In the genomic region with DNA sequence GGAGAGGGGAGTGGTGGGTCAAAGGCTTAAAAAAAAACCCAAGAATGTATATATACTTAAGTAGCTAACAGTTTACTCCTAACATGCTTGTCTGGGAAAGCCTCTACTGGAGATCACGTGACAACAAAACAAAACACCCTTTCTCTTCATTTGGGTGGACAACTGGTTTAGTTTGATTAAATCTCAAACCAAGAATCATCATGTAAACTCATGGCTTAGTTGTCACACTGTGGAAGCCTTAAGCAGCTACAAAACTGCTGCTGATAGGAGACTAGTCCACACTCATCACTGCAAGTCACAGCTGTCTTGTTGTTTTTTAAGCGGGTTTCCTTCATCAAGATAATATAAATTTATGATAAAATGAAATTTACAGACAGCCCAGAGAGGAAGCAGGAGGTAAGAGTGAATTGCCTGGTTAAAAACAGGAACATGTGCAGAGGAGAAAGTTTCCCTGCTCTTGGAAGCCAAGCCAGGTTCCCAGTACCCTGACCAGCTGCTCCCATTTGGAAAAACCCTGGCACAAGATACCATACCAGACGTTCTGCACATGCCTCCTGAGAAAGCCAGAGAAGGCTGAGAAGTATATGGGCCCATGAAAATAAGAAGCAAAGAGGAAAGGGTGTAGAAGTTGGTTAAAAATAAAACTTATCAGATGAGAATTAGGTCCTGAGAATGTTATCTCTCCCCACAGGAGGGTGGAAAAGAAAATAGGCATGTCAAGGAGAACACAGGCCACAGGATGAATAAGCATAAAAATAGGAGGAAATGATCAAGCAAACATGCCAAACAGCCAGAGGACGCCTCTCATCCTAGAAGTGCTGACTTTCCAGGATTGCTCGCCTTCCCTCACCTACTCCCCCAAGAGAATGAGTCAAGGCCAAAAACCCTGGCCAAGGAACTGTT, we compare ENCODE assay signal across 15 cellular contexts. TPM values are rescaled to one million over a fixed set of nuclear protein-coding genes. Genes with fewer than 3 reads are reported as not detected.
DNase-seq lines count a peak whose midpoint lies in the region; ATAC-seq and TF ChIP-seq lines count a peak whose summit lies in the region.
"Had no signal": no experiment of that assay in that cellular context is flagged by ENCODE, and none has a peak within 500 bp of the region (broad histone marks: within the 10 kb centered on the region; RNA-seq: fewer than 3 reads in every experiment).

No MANE protein-coding gene starts in this region.

- no peak overlapping the region for H3K27ac Mint-ChIP-seq in CD8-positive, alpha-beta T cell
- H3K27ac Mint-ChIP-seq: activated B cell treated with CpG ODN at 0.5 μM for 24 hours had no signal

- POLR2A ChIA-PET in RWPE1 (lab: Yijun Ruan, JAX; ENCODE audit: low non-redundant PET), result no interaction called here
- POLR2A ChIA-PET in CD8-positive, alpha-beta T cell (lab: Charles Lee), result no interaction called here

- H3K27me3 Mint-ChIP-seq in CD8-positive, alpha-beta T cell (ENCODE audit: low read depth), result no peaks in the 10 kb centered on the region
- H3K27me3 Mint-ChIP-seq: activated B cell treated with CpG ODN at 0.5 μM for 24 hours had no signal

- H3K9me3 Mint-ChIP-seq in CD8-positive, alpha-beta T cell, result no peaks in the 10 kb centered on the region
- H3K9me3 Mint-ChIP-seq: activated B cell treated with CpG ODN at 0.5 μM for 24 hours had no signal

- no peaks in the 10 kb centered on the region for H3K4me1 Mint-ChIP-seq in CD8-positive, alpha-beta T cell (ENCODE audit: low read depth)
- H3K4me1 Mint-ChIP-seq: activated B cell treated with CpG ODN at 0.5 μM for 24 hours had no signal

- H3K4me3 Mint-ChIP-seq in CD8-positive, alpha-beta T cell, result no peak overlapping the region
- H3K4me3 Mint-ChIP-seq: activated B cell treated with CpG ODN at 0.5 μM for 24 hours had no signal

- peak; percentile 77 for DNase-seq in Daoy (ENCODE audit: low read depth)
- peak; percentile 12 for DNase-seq in RWPE1 (ENCODE audit: low spot score)
- no peak for DNase-seq in omental fat pad (ENCODE audit: low spot score)
- no peak for DNase-seq in CD8-positive, alpha-beta T cell
- DNase-seq in T1000 (lab: John Stamatoyannopoulos, UW), result no peak
- DNase-seq: activated B cell treated with CpG ODN at 0.5 μM for 24 hours; amniotic stem cell; Caco-2; IMR-90; NK-92 treated with Interleukin-12 subunit alpha and Interleukin-12 subunit beta, amount 100 ng/mL, for 24 hours; occipital lobe had no signal

- no peaks in the 10 kb centered on the region for H3K27me3 ChIP-seq in CD8-positive, alpha-beta T cell (ENCODE audit: insufficient read depth, low read length)

- no peaks in the 10 kb centered on the region for H3K36me3 Mint-ChIP-seq in CD8-positive, alpha-beta T cell

- no peaks in the 10 kb centered on the region for H3K36me3 ChIP-seq in CD8-positive, alpha-beta T cell (ENCODE audit: insufficient read depth, low read length)

- no peak overlapping the region for H3K27ac ChIP-seq in RWPE1
- H3K27ac ChIP-seq in CD8-positive, alpha-beta T cell (ENCODE audit: low read depth, low read length), result no peak overlapping the region

- no peaks in the 10 kb centered on the region for H3K9me3 ChIP-seq in CD8-positive, alpha-beta T cell (ENCODE audit: low read length)
- H3K9me3 ChIP-seq: Caco-2, HAP-1 had no signal

- TF ChIP-seq CTCF in RWPE1 (conservative IDR thresholded peaks at IDR 0.05; ENCODE audit: low read depth) (no peak), omental fat pad (IDR thresholded peaks at IDR 0.05) (no peak)
- no peak for TF ChIP-seq CTCF in CD8-positive, alpha-beta T cell (IDR thresholded peaks at IDR 0.05)

- intact Hi-C loops in CD8-positive, alpha-beta T cell (cut with DNase I, micrococcal nuclease), result no loop called here

- H3K4me3 ChIP-seq in CD8-positive, alpha-beta T cell (ENCODE audit: low read depth, low read length), result no peak overlapping the region
- H3K4me3 ChIP-seq: HAP-1 had no signal

- H3K4me1 ChIP-seq in CD8-positive, alpha-beta T cell (ENCODE audit: insufficient read depth, low read length), result no peaks in the 10 kb centered on the region
- H3K4me1 ChIP-seq: Caco-2, HAP-1 had no signal

- ATAC-seq in esophagus mucosa (peak; percentile 30), omental fat pad (ENCODE audit: low FRiP score) (peak; percentile 88), HG02840 (IDR thresholded peaks at IDR 0.05; ENCODE audit: low FRiP score, unreplicated experiment) (no peak), HG03039 (IDR thresholded peaks at IDR 0.05; ENCODE audit: unreplicated experiment) (no peak)
- ATAC-seq in CD8-positive, alpha-beta T cell, result no peak

- CTCF ChIA-PET in RWPE1 (lab: Yijun Ruan, JAX), result interaction anchor here (0.6 kb wide), 1 partner anchor 12 kb away, joined by 3 read pairs; no protein-coding TSS in a partner anchor
- CTCF ChIA-PET in CD8-positive, alpha-beta T cell (lab: Charles Lee), result no interaction called here

RNA-seq across cellular contexts. Expression of a gene that starts 34.0 kb away (rescaled TPM):
- 4.0 and 4.3 TPM in 2 replicates for total RNA-seq in Daoy (2014; rRNA removed; shearing (Covaris generic))
- total RNA-seq in esophagus mucosa (33.8 TPM), omental fat pad (10 to 100 TPM in 1 of 4 donors, 1 to 10 TPM in 3; 3.1 to 19.2 (median 4.7) TPM)
- under 1 TPM; 0.61 to 0.68 TPM for total RNA-seq in CD8-positive, alpha-beta T cell

Comparison
In these comparisons a context has a peak if more than half of its experiments do, and no peak if none do; other contexts are left out.
1. DNase-seq: peak in Daoy (single experiment) and RWPE1 (single experiment); none in omental fat pad (single experiment), CD8-positive, alpha-beta T cell (0 of 7) and T1000 (single experiment).
2. ATAC-seq: peak in esophagus mucosa (single experiment) and omental fat pad (single experiment); none in HG02840 (single experiment), CD8-positive, alpha-beta T cell (single experiment) and HG03039 (single experiment).